Comparison of ENCODE assay signal across 1 cellular context in the genomic region with DNA sequence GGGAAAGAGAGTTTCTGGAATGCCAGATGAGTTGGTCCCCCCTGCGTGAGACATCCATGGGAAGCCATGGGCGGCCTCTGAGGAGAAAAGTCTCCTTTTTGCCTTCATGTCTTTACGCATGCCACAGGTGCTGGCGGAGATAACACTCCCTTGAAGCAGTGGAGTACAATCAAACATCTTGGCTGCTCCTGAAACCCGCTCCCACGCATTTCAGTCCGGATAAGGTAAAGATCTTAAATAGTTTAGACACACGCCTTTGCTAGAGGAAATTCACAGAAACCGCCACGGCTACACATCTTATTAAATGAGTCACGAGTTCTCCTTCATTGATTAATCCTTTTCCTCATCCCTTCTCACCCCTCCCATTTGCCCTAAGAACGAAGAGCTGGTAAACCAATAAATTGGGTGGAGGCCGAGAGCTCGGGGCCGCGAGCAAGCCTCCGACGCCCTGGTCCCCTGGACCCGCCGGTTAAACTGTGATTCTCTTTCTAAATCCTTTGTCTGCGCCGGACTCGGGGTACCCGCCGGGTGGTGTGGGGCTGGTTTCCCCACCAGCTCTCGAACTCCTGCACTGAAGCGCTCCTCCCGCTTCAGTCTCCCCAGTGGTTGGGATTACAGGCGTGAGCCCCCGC.
TF ChIP-seq lines count a peak whose summit lies in the region.

No MANE protein-coding gene starts in this region.

TF ChIP-seq in K562, 482 proteins besides CTCF, POLR2A, EP300 and RAD21 (continued from another document and continues in another):
- TF ChIP-seq, protein P1, sequence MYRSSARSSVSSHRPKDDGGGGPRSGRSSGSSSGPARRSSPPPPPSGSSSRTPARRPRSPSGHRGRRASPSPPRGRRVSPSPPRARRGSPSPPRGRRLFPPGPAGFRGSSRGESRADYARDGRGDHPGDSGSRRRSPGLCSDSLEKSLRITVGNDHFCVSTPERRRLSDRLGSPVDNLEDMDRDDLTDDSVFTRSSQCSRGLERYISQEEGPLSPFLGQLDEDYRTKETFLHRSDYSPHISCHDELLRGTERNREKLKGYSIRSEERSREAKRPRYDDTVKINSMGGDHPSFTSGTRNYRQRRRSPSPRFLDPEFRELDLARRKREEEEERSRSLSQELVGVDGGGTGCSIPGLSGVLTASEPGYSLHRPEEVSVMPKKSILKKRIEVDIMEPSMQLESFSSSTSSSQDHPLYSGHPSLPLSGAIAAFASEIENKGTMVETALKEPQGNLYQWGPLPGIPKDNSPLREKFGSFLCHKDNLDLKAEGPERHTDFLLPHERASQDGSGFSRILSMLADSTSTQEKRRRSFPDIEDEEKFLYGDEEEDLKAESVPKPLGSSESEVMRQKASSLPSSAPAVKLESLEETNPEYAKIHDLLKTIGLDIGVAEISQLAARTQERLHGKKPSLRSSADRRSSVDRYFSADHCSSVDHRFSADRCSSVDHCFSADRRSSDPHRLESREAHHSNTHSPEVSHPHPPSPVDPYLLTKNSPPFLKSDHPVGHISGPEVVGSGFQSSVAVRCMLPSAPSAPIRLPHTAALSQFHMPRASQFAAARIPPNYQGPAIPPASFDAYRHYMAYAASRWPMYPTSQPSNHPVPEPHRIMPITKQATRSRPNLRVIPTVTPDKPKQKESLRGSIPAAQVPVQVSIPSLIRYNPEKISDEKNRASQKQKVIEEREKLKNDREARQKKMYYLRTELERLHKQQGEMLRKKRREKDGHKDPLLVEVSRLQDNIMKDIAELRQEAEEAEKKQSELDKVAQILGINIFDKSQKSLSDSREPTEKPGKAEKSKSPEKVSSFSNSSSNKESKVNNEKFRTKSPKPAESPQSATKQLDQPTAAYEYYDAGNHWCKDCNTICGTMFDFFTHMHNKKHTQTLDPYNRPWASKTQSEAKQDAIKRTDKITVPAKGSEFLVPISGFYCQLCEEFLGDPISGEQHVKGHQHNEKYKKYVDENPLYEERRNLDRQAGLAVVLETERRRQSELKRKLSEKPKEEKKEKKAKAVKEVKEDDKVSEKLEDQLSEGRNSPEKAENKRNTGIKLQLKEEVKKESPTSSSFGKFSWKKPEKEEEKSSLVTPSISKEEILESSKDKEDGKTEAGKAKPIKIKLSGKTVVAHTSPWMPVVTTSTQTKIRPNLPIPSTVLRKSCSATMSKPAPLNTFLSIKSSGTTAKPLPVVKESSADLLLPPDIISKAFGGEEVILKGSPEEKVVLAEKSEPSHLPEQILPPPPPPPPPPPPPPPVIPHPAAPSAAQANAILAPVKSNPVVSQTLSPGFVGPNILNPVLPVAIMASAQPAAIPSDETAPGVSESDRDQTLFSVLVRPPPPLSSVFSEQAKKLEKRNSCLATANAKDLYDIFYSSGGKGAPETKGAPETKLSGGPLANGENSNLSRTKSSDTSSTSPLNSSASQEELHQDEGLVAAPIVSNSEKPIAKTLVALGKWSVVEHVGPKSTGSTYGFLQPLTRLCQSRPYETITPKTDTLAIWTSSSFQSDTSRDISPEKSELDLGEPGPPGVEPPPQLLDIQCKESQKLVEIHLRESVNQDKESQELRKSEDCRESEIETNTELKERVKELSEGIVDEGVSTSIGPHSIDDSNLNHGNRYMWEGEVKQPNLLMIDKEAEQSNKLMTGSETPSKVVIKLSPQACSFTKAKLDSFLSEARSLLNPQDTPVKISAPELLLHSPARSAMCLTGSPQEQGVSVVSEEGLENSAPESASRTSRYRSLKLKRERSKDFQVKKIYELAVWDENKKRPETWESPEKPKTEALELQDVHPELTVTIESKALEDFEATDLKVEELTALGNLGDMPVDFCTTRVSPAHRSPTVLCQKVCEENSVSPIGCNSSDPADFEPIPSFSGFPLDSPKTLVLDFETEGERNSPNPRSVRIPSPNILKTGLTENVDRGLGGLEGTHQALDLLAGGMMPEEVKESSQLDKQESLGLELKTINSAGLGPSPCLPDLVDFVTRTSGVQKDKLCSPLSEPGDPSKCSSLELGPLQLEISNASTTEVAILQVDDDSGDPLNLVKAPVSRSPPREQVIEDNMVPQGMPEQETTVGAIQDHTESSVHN (IDR thresholded peaks at IDR 0.05; ENCODE audit: borderline replicate concordance in 1 of 2, low read depth in 1 of 2) = peak in 1 of 2 experiments; percentile 31; a peak in 1 of 4 replicates
- TF ChIP-seq ILF3 (IDR thresholded peaks at IDR 0.05; ENCODE audit: borderline replicate concordance) = no peak
- TF ChIP-seq SRSF1 (IDR thresholded peaks at IDR 0.05; ENCODE audit: low read depth, low read length) = no peak
- peak; percentile 56; the same call in 1 of the 2 replicates for TF ChIP-seq ESRRA (IDR thresholded peaks at IDR 0.05; ENCODE audit: borderline replicate concordance, low read depth)
- TF ChIP-seq KDM5B (IDR thresholded peaks at IDR 0.05; ENCODE audit: insufficient replicate concordance, low read depth, low read length) = no peak
- TF ChIP-seq ATF7 (IDR thresholded peaks at IDR 0.05) = peak; percentile 59
- peak; percentile 96 for TF ChIP-seq ZEB2 (IDR thresholded peaks at IDR 0.05)
- no peak for TF ChIP-seq ADNP (tag; IDR thresholded peaks at IDR 0.05)
- TF ChIP-seq, protein P2, sequence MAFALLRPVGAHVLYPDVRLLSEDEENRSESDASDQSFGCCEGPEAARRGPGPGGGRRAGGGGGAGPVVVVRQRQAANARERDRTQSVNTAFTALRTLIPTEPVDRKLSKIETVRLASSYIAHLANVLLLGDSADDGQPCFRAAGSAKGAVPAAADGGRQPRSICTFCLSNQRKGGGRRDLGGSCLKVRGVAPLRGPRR (CRISPR knock-in tag; IDR thresholded peaks at IDR 0.05) = no peak
- TF ChIP-seq NRF1 (conservative IDR thresholded peaks at IDR 0.05 in 1 of 2, IDR thresholded peaks at IDR 0.05 in 1 of 2) = peak; percentile 64 to 71
- TF ChIP-seq SIN3A (IDR thresholded peaks at IDR 0.05; ENCODE audit: borderline replicate concordance in 2 of 2, control insufficient read depth in 1 of 2, low read depth in 2 of 2, low read length in 2 of 2) = peak in 1 of 2 experiments; percentile 70; a peak in 1 of 4 replicates
- TF ChIP-seq ZNF561 (CRISPR knock-in tag; conservative IDR thresholded peaks at IDR 0.05) = no peak
- no peak for TF ChIP-seq RBM15 (IDR thresholded peaks at IDR 0.05; ENCODE audit: insufficient read depth, low read length)
- TF ChIP-seq, protein P3, sequence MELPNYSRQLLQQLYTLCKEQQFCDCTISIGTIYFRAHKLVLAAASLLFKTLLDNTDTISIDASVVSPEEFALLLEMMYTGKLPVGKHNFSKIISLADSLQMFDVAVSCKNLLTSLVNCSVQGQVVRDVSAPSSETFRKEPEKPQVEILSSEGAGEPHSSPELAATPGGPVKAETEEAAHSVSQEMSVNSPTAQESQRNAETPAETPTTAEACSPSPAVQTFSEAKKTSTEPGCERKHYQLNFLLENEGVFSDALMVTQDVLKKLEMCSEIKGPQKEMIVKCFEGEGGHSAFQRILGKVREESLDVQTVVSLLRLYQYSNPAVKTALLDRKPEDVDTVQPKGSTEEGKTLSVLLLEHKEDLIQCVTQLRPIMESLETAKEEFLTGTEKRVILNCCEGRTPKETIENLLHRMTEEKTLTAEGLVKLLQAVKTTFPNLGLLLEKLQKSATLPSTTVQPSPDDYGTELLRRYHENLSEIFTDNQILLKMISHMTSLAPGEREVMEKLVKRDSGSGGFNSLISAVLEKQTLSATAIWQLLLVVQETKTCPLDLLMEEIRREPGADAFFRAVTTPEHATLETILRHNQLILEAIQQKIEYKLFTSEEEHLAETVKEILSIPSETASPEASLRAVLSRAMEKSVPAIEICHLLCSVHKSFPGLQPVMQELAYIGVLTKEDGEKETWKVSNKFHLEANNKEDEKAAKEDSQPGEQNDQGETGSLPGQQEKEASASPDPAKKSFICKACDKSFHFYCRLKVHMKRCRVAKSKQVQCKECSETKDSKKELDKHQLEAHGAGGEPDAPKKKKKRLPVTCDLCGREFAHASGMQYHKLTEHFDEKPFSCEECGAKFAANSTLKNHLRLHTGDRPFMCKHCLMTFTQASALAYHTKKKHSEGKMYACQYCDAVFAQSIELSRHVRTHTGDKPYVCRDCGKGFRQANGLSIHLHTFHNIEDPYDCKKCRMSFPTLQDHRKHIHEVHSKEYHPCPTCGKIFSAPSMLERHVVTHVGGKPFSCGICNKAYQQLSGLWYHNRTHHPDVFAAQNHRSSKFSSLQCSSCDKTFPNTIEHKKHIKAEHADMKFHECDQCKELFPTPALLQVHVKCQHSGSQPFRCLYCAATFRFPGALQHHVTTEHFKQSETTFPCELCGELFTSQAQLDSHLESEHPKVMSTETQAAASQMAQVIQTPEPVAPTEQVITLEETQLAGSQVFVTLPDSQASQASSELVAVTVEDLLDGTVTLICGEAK (IDR thresholded peaks at IDR 0.05) = 0 out of 2 replicates have a peak, but pooled peaks have one; percentile 3
- TF ChIP-seq, protein P3 (CRISPR knock-in tag; IDR thresholded peaks at IDR 0.05) = no peak
- no peak for TF ChIP-seq KLF10 (CRISPR knock-in tag; IDR thresholded peaks at IDR 0.05)
- TF ChIP-seq RBM39 (optimal IDR thresholded peaks at IDR 0.05; ENCODE audit: low read depth, low read length) = no peak
- peak; percentile 34 for TF ChIP-seq NEUROD1 (IDR thresholded peaks at IDR 0.05; ENCODE audit: borderline replicate concordance, low read depth, low read length, partially characterized antibody)
- TF ChIP-seq, protein P4, sequence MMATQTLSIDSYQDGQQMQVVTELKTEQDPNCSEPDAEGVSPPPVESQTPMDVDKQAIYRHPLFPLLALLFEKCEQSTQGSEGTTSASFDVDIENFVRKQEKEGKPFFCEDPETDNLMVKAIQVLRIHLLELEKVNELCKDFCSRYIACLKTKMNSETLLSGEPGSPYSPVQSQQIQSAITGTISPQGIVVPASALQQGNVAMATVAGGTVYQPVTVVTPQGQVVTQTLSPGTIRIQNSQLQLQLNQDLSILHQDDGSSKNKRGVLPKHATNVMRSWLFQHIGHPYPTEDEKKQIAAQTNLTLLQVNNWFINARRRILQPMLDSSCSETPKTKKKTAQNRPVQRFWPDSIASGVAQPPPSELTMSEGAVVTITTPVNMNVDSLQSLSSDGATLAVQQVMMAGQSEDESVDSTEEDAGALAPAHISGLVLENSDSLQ (IDR thresholded peaks at IDR 0.05) = 0 out of 2 replicates have a peak, but pooled peaks have one; percentile 28
- no peak for TF ChIP-seq CHCHD3 (CRISPR knock-in tag; IDR thresholded peaks at IDR 0.05)
- TF ChIP-seq, protein P5, sequence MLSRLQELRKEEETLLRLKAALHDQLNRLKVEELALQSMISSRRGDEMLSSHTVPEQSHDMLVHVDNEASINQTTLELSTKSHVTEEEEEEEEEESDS (CRISPR knock-in tag; IDR thresholded peaks at IDR 0.05) = no peak
- TF ChIP-seq HDAC2 (IDR thresholded peaks at IDR 0.05) = peak; percentile 89
- no peak for TF ChIP-seq GABPB2 (CRISPR knock-in tag; conservative IDR thresholded peaks at IDR 0.05)
- TF ChIP-seq BRF1 (IDR thresholded peaks at IDR 0.05; ENCODE audit: borderline replicate concordance, extremely low read depth, insufficient read length) = no peak
- no peak for TF ChIP-seq ZKSCAN1 (IDR thresholded peaks at IDR 0.05; ENCODE audit: low read depth, low read length)
- TF ChIP-seq, protein P6, sequence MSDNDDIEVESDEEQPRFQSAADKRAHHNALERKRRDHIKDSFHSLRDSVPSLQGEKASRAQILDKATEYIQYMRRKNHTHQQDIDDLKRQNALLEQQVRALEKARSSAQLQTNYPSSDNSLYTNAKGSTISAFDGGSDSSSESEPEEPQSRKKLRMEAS (CRISPR knock-in tag; IDR thresholded peaks at IDR 0.05) = 0 out of 2 replicates have a peak, but pooled peaks have one; percentile 13
- TF ChIP-seq ZBTB1 (CRISPR knock-in tag; IDR thresholded peaks at IDR 0.05; ENCODE audit: borderline replicate concordance, low read depth) = peak; percentile 8; the same call in 1 of the 2 replicates
- TF ChIP-seq, protein P7, sequence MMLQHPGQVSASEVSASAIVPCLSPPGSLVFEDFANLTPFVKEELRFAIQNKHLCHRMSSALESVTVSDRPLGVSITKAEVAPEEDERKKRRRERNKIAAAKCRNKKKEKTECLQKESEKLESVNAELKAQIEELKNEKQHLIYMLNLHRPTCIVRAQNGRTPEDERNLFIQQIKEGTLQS (IDR thresholded peaks at IDR 0.05) = 0 out of 2 replicates have a peak, but pooled peaks have one; percentile 29
- TF ChIP-seq, protein P7 (CRISPR knock-in tag; conservative IDR thresholded peaks at IDR 0.05) = no peak
- no peak for TF ChIP-seq PHF21A (IDR thresholded peaks at IDR 0.05; ENCODE audit: borderline replicate concordance, low read depth)
- TF ChIP-seq, protein P8, sequence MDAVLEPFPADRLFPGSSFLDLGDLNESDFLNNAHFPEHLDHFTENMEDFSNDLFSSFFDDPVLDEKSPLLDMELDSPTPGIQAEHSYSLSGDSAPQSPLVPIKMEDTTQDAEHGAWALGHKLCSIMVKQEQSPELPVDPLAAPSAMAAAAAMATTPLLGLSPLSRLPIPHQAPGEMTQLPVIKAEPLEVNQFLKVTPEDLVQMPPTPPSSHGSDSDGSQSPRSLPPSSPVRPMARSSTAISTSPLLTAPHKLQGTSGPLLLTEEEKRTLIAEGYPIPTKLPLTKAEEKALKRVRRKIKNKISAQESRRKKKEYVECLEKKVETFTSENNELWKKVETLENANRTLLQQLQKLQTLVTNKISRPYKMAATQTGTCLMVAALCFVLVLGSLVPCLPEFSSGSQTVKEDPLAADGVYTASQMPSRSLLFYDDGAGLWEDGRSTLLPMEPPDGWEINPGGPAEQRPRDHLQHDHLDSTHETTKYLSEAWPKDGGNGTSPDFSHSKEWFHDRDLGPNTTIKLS (IDR thresholded peaks at IDR 0.05; ENCODE audit: borderline replicate concordance, low read depth) = 0 out of 2 replicates have a peak, but pooled peaks have one; percentile 27
- peak; percentile 72 for TF ChIP-seq HNRNPLL (IDR thresholded peaks at IDR 0.05; ENCODE audit: low read depth, low read length, poor library complexity, severe bottlenecking)
